In genomic region chr21:27693376-27693775, GRCh38 we compare ENCODE assay signal across 18 cellular contexts.
A peak's percentile ranks its signal among the peaks of the same experiment; 100 is the strongest.
DNase-seq lines count a peak whose midpoint lies in the region; ATAC-seq and TF ChIP-seq lines count a peak whose summit lies in the region.
"Had no signal": no experiment of that assay in that cellular context is flagged by ENCODE, and none has a peak within 500 bp of the region (broad histone marks: within the 10 kb centered on the region; RNA-seq: fewer than 3 reads in every experiment).

No MANE protein-coding gene starts in this region.

- H3K4me3 ChIP-seq in adipocyte (ENCODE audit: low read length): no peak overlapping the region
- H3K4me3 ChIP-seq in fibroblast of villous mesenchyme (ENCODE audit: low read depth, low read length): no peak overlapping the region
- H3K4me3 ChIP-seq in uterus: no peak overlapping the region
- H3K4me3 ChIP-seq: GM12878, K562, SJSA1, thyroid gland had no signal

- DNase-seq in A172 (ENCODE audit: low spot score): peak; percentile 59
- DNase-seq in HCEC 1CT: peak; percentile 46
- peak; percentile 52 for DNase-seq in adipocyte (ENCODE audit: low read depth)
- peak; percentile 76 for DNase-seq in fibroblast of villous mesenchyme (ENCODE audit: low read depth)
- no peak for DNase-seq in natural killer cell treated with Interleukin-12 subunit alpha and Interleukin-12 subunit beta and Interleukin-15 and Interleukin-18, amount 100 ng/mL, for 72 hours (ENCODE audit: low spot score)
- no peak for DNase-seq in uterus
- no peak for DNase-seq in NCI-H1092 (lab: John Stamatoyannopoulos, UW)
- DNase-seq: activated CD8-positive, alpha-beta memory T cell treated with anti-CD3 and anti-CD28 coated beads for 24 hours; activated naive CD4-positive, alpha-beta T cell treated with Interleukin-2 at 50 U/mL for 16 hours; NCI-H2081 treated with DMSO at 0.1 percent for 48 hours; thyroid gland had no signal

- peak overlapping the region; percentile 44 for H3K9ac ChIP-seq in adipocyte (ENCODE audit: low read length)
- H3K9ac ChIP-seq: parathyroid adenoma had no signal

- peaks cover 10 to 16% of the 10 kb centered on the region in 2 donors for H3K27me3 Mint-ChIP-seq in natural killer cell treated with Interleukin-12 subunit alpha and Interleukin-12 subunit beta and Interleukin-15 and Interleukin-18, amount 100 ng/mL, for 72 hours
- H3K27me3 Mint-ChIP-seq: central memory CD8-positive, alpha-beta T cell had no signal

- H3K36me3 ChIP-seq in adipocyte (ENCODE audit: control insufficient read depth, insufficient read depth, low read length, severe bottlenecking) (no peaks in the 10 kb centered on the region), uterus (no peaks in the 10 kb centered on the region)
- H3K36me3 ChIP-seq: SJSA1, thyroid gland had no signal

- ATAC-seq in natural killer cell treated with Interleukin-12 subunit alpha and Interleukin-12 subunit beta and Interleukin-15 and Interleukin-18, amount 100 ng/mL, for 72 hours: no peak
- no peak for ATAC-seq in GM18498 (IDR thresholded peaks at IDR 0.05; ENCODE audit: unreplicated experiment)
- ATAC-seq: GM12878, K562 had no signal

- no peak overlapping the region for H3K27ac Mint-ChIP-seq in natural killer cell treated with Interleukin-12 subunit alpha and Interleukin-12 subunit beta and Interleukin-15 and Interleukin-18, amount 100 ng/mL, for 72 hours
- H3K27ac Mint-ChIP-seq: mesothelial cell of epicardium had no signal

- intact Hi-C loops in uterus (cut with DNase I; ENCODE audit: low total_unique reads): loop anchor here (5.0 kb wide), 1 partner anchor 456 kb away; no protein-coding TSS in a partner anchor

- peaks cover 2% of the 10 kb centered on the region for H3K9me3 Mint-ChIP-seq in natural killer cell treated with Interleukin-12 subunit alpha and Interleukin-12 subunit beta and Interleukin-15 and Interleukin-18, amount 100 ng/mL, for 72 hours

- no peak for TF ChIP-seq POLR2A in uterus (IDR thresholded peaks at IDR 0.05)

- no peaks in the 10 kb centered on the region for H3K4me1 Mint-ChIP-seq in natural killer cell treated with Interleukin-12 subunit alpha and Interleukin-12 subunit beta and Interleukin-15 and Interleukin-18, amount 100 ng/mL, for 72 hours (ENCODE audit: low read depth in 2 of 2)
- H3K4me1 Mint-ChIP-seq: central memory CD8-positive, alpha-beta T cell; mesothelial cell of epicardium had no signal

- no peak overlapping the region for H3K27ac ChIP-seq in uterus
- H3K27ac ChIP-seq: parathyroid adenoma, SJSA1, thyroid gland had no signal

- H3K27me3 ChIP-seq in adipocyte (replicated peaks; ENCODE audit: control insufficient read depth, insufficient read depth, low read length) (no peaks in the 10 kb centered on the region), uterus (no peaks in the 10 kb centered on the region)
- H3K27me3 ChIP-seq: SJSA1, thyroid gland had no signal

- no peak overlapping the region for H3K4me3 Mint-ChIP-seq in natural killer cell treated with Interleukin-12 subunit alpha and Interleukin-12 subunit beta and Interleukin-15 and Interleukin-18, amount 100 ng/mL, for 72 hours
- H3K4me3 Mint-ChIP-seq: central memory CD8-positive, alpha-beta T cell; mesothelial cell of epicardium had no signal

- peaks cover 9% of the 10 kb centered on the region for H3K4me1 ChIP-seq in adipocyte (ENCODE audit: control insufficient read depth, insufficient read depth, low read length)
- no peaks in the 10 kb centered on the region for H3K4me1 ChIP-seq in uterus
- H3K4me1 ChIP-seq: parathyroid adenoma, SJSA1, thyroid gland had no signal

- peaks cover 2% of the 10 kb centered on the region for H3K36me3 Mint-ChIP-seq in natural killer cell treated with Interleukin-12 subunit alpha and Interleukin-12 subunit beta and Interleukin-15 and Interleukin-18, amount 100 ng/mL, for 72 hours

- TF ChIP-seq CTCF in fibroblast of villous mesenchyme (IDR thresholded peaks at IDR 0.05; ENCODE audit: insufficient read depth, low read depth, low read length): no peak
- no peak for TF ChIP-seq CTCF in uterus (IDR thresholded peaks at IDR 0.05)

- H3K9me3 ChIP-seq in adipocyte (ENCODE audit: control insufficient read depth, low read length) (peaks cover 3% of the 10 kb centered on the region), uterus (no peaks in the 10 kb centered on the region)
- H3K9me3 ChIP-seq: SJSA1, thyroid gland had no signal

Comparison
In these comparisons a context has a peak if more than half of its experiments do, and no peak if none do; other contexts are left out.
1. DNase-seq: peak in A172 (single experiment), HCEC 1CT (single experiment), adipocyte (single experiment) and fibroblast of villous mesenchyme (single experiment); none in natural killer cell treated with Interleukin-12 subunit alpha and Interleukin-12 subunit beta and Interleukin-15 and Interleukin-18, amount 100 ng/mL, for 72 hours (single experiment), uterus (0 of 2) and NCI-H1092 (single experiment).